Comparison of ENCODE assay signal across 8 cellular contexts in genomic region chr1:32142446-32143301, GRCh38.
DNase-seq lines count a peak whose midpoint lies in the region; ATAC-seq lines count a peak whose summit lies in the region.

No MANE protein-coding gene starts in this region.

- ATAC-seq in HG03196 (IDR thresholded peaks at IDR 0.05; ENCODE audit: unreplicated experiment), result no peak
- no peak for ATAC-seq in HG03108 (IDR thresholded peaks at IDR 0.05; ENCODE audit: unreplicated experiment)

- DNase-seq in DMS53 treated with DMSO at 0.1 percent for 48 hours (lab: John Stamatoyannopoulos, UW; ENCODE audit: unreplicated experiment), result peak; percentile 86
- DNase-seq in NCI-H226, result peak; percentile 48
- peak; percentile 90 for DNase-seq in fibroblast of gingiva (ENCODE audit: low read depth)
- DNase-seq in non-pigmented ciliary epithelial cell (ENCODE audit: low read depth), result peak; percentile 46
- no peak for DNase-seq in GOT3 (lab: John Stamatoyannopoulos, UW)
- DNase-seq in NCI-H1436 treated with DMSO at 0.1 percent for 48 hours (lab: John Stamatoyannopoulos, UW), result no peak

Comparison
In these comparisons a context has a peak if more than half of its experiments do, and no peak if none do; other contexts are left out.
1. DNase-seq: peak in DMS53 treated with DMSO at 0.1 percent for 48 hours (single experiment), NCI-H226 (single experiment), fibroblast of gingiva (single experiment) and non-pigmented ciliary epithelial cell (single experiment); none in GOT3 (single experiment) and NCI-H1436 treated with DMSO at 0.1 percent for 48 hours (single experiment).